1 cellular context compared by ENCODE assay signal in the genomic region with DNA sequence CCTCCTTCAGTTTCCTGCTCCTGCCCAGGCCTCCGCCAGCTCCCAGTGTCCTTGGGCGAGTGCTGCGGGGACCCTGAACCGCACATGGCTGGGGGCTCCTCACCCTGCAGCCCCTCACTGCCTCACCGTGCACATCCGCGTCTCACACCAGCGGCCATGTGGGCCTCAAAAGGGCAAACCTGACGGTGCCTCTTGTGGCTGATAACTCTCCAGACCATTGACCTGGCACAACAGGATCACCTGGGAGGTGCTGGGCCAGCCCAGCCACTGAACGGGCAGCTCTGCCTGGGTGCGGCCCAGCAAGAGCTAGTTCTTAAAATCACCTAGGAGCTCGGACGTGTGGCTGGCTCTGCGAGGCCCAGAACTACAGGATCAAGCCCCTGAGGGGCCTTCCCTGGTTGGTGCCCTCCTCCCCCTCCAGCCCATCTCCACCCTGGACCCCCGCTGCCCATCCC.
TF ChIP-seq lines count a peak whose summit lies in the region.

No MANE protein-coding gene starts in this region.

TF ChIP-seq in GM12891, 5 proteins besides CTCF, POLR2A, EP300 and RAD21 (continued from another document):
- no peak for TF ChIP-seq PAX5 (IDR thresholded peaks at IDR 0.05; ENCODE audit: insufficient read depth, low read length, severe bottlenecking)
